ENCODE assay signal across 20 cellular contexts in the genomic region with DNA sequence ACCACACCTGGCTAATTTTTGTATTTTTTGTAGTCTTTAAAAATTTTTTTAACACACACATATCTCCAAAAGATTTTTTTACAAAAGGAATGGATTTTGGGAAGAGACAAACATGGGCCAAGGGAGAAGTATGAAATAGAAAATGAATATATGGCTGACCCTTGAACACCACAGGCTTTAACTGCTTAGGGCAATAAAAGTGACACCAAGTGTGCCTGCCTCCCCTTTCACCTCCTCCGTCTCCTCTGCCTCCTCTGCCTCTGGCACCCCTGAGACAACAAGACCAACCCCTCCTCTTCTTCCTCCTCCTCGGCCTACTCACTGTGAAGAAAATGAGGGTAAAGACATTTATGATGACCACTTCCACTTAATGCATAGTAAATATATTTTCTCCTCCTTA.
A peak's percentile ranks its signal among the peaks of the same experiment; 100 is the strongest.
DNase-seq lines count a peak whose midpoint lies in the region; ATAC-seq and TF ChIP-seq lines count a peak whose summit lies in the region.
"Had no signal": no experiment of that assay in that cellular context is flagged by ENCODE, and none has a peak within 500 bp of the region (broad histone marks: within the 10 kb centered on the region; RNA-seq: fewer than 3 reads in every experiment).

No MANE protein-coding gene starts in this region.

- DNase-seq in WTC11 (ENCODE audit: low spot score) (no peak), left colon (peak in 1 of 2 donors; percentile 37), hepatic stellate cell (ENCODE audit: low spot score) (no peak), hypothalamus (lab: John Stamatoyannopoulos, UW) (no peak), A172 (ENCODE audit: low spot score) (no peak), left lung (no peak)
- DNase-seq: CD4-positive, CD25-positive, alpha-beta regulatory T cell; CD8-positive, alpha-beta memory T cell; DMS 273 treated with DMSO at 0.1 percent for 48 hours; DMS79; EL; GDM1; GOT3; H7 had no signal

- peak overlapping the region; percentile 96 for H3K27ac Mint-ChIP-seq in WTC11
- H3K27ac Mint-ChIP-seq: B cell; CD4-positive, CD25-positive, alpha-beta regulatory T cell; CD8-positive, alpha-beta memory T cell had no signal

- TF ChIP-seq CTCF in WTC11 (IDR thresholded peaks at IDR 0.05): no peak
- no peak for TF ChIP-seq CTCF in left lung (IDR thresholded peaks at IDR 0.05)

- ATAC-seq in WTC11 (no peak), left colon (peak; percentile 80), left lung (no peak)
- ATAC-seq: GM12878, HCT116 had no signal

- no peak overlapping the region for H3K4me3 Mint-ChIP-seq in WTC11
- H3K4me3 Mint-ChIP-seq: B cell; CD4-positive, CD25-positive, alpha-beta regulatory T cell; CD8-positive, alpha-beta memory T cell had no signal

- no peak overlapping the region for H3K9ac ChIP-seq in HUES48 (ENCODE audit: low read depth, low read length)
- H3K9ac ChIP-seq: BLaER1 had no signal

- H3K27ac ChIP-seq in HUES48 (ENCODE audit: low read depth, low read length) (peak overlapping the region; percentile 98), left lung (no peak overlapping the region)
- H3K27ac ChIP-seq: BLaER1, C4-2B had no signal

- H3K36me3 ChIP-seq in HUES48 (ENCODE audit: control insufficient read depth, insufficient read depth, low read length) (no peaks in the 10 kb centered on the region), left lung (no peaks in the 10 kb centered on the region)
- H3K36me3 ChIP-seq: BLaER1 had no signal

- no peaks in the 10 kb centered on the region for H3K9me3 ChIP-seq in HUES48 (ENCODE audit: control insufficient read depth, insufficient read depth, low read length)
- no peaks in the 10 kb centered on the region for H3K9me3 ChIP-seq in left lung

- H3K27me3 Mint-ChIP-seq in WTC11 (ENCODE audit: low read depth): peaks cover 11% of the 10 kb centered on the region
- H3K27me3 Mint-ChIP-seq: CD8-positive, alpha-beta memory T cell had no signal

- intact Hi-C loops in left colon (cut with DNase I, micrococcal nuclease): no loop called here
- intact Hi-C loops in left lung (cut with DNase I): no loop called here

- no peaks in the 10 kb centered on the region for H3K27me3 ChIP-seq in HUES48 (ENCODE audit: control insufficient read depth, insufficient read depth, low read length)
- no peaks in the 10 kb centered on the region for H3K27me3 ChIP-seq in left lung
- H3K27me3 ChIP-seq: BLaER1 had no signal

- H3K4me1 ChIP-seq in HUES48 (ENCODE audit: control insufficient read depth, insufficient read depth, low read length) (peaks cover 28% of the 10 kb centered on the region), left lung (no peaks in the 10 kb centered on the region)

- POLR2A ChIA-PET in WTC11 (lab: Charles Lee): no interaction called here

- H3K4me1 Mint-ChIP-seq in WTC11: peaks cover 70% of the 10 kb centered on the region
- H3K4me1 Mint-ChIP-seq: B cell; CD8-positive, alpha-beta memory T cell had no signal

- peaks cover 12% of the 10 kb centered on the region; the same call in 1 of the 2 replicates for H3K36me3 Mint-ChIP-seq in WTC11
- H3K36me3 Mint-ChIP-seq: CD4-positive, CD25-positive, alpha-beta regulatory T cell; CD8-positive, alpha-beta memory T cell had no signal

- H3K4me3 ChIP-seq in HUES48 (ENCODE audit: low read depth, low read length) (no peak overlapping the region), left lung (no peak overlapping the region)
- H3K4me3 ChIP-seq: BLaER1, GM12878 had no signal

- CTCF ChIA-PET in WTC11 (lab: Charles Lee): interaction anchor here (1.1 kb wide), 1 partner anchor 43 kb away, joined by 4 read pairs; no protein-coding TSS in a partner anchor

- H3K9me3 Mint-ChIP-seq in WTC11: peaks cover 18% of the 10 kb centered on the region
- H3K9me3 Mint-ChIP-seq: CD8-positive, alpha-beta memory T cell had no signal

TF ChIP-seq in WTC11, 78 proteins besides CTCF, POLR2A, EP300 and RAD21:
- TF ChIP-seq, protein P1, sequence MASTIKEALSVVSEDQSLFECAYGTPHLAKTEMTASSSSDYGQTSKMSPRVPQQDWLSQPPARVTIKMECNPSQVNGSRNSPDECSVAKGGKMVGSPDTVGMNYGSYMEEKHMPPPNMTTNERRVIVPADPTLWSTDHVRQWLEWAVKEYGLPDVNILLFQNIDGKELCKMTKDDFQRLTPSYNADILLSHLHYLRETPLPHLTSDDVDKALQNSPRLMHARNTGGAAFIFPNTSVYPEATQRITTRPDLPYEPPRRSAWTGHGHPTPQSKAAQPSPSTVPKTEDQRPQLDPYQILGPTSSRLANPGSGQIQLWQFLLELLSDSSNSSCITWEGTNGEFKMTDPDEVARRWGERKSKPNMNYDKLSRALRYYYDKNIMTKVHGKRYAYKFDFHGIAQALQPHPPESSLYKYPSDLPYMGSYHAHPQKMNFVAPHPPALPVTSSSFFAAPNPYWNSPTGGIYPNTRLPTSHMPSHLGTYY (CRISPR knock-in tag; IDR thresholded peaks at IDR 0.05): no peak
- TF ChIP-seq, protein P2, sequence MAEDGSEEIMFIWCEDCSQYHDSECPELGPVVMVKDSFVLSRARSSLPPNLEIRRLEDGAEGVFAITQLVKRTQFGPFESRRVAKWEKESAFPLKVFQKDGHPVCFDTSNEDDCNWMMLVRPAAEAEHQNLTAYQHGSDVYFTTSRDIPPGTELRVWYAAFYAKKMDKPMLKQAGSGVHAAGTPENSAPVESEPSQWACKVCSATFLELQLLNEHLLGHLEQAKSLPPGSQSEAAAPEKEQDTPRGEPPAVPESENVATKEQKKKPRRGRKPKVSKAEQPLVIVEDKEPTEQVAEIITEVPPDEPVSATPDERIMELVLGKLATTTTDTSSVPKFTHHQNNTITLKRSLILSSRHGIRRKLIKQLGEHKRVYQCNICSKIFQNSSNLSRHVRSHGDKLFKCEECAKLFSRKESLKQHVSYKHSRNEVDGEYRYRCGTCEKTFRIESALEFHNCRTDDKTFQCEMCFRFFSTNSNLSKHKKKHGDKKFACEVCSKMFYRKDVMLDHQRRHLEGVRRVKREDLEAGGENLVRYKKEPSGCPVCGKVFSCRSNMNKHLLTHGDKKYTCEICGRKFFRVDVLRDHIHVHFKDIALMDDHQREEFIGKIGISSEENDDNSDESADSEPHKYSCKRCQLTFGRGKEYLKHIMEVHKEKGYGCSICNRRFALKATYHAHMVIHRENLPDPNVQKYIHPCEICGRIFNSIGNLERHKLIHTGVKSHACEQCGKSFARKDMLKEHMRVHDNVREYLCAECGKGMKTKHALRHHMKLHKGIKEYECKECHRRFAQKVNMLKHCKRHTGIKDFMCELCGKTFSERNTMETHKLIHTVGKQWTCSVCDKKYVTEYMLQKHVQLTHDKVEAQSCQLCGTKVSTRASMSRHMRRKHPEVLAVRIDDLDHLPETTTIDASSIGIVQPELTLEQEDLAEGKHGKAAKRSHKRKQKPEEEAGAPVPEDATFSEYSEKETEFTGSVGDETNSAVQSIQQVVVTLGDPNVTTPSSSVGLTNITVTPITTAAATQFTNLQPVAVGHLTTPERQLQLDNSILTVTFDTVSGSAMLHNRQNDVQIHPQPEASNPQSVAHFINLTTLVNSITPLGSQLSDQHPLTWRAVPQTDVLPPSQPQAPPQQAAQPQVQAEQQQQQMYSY (CRISPR knock-in tag; IDR thresholded peaks at IDR 0.05): no peak
- TF ChIP-seq GTF2I (CRISPR knock-in tag; conservative IDR thresholded peaks at IDR 0.05): no peak
- TF ChIP-seq, protein P3, sequence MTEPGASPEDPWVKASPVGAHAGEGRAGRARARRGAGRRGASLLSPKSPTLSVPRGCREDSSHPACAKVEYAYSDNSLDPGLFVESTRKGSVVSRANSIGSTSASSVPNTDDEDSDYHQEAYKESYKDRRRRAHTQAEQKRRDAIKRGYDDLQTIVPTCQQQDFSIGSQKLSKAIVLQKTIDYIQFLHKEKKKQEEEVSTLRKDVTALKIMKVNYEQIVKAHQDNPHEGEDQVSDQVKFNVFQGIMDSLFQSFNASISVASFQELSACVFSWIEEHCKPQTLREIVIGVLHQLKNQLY (CRISPR knock-in tag; IDR thresholded peaks at IDR 0.05): no peak
- TF ChIP-seq PRRX2 (CRISPR knock-in tag; IDR thresholded peaks at IDR 0.05): no peak
- TF ChIP-seq, protein P4, sequence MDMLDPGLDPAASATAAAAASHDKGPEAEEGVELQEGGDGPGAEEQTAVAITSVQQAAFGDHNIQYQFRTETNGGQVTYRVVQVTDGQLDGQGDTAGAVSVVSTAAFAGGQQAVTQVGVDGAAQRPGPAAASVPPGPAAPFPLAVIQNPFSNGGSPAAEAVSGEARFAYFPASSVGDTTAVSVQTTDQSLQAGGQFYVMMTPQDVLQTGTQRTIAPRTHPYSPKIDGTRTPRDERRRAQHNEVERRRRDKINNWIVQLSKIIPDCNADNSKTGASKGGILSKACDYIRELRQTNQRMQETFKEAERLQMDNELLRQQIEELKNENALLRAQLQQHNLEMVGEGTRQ (CRISPR knock-in tag; IDR thresholded peaks at IDR 0.05): no peak
- TF ChIP-seq MYBL2 (CRISPR knock-in tag; IDR thresholded peaks at IDR 0.05): no peak
- no peak for TF ChIP-seq NR3C1 (CRISPR knock-in tag; conservative IDR thresholded peaks at IDR 0.05; ENCODE audit: low read depth)
- TF ChIP-seq RORB (CRISPR knock-in tag; IDR thresholded peaks at IDR 0.05): no peak
TF ChIP-seq in WTC11: peak in this region for 0.
